8 cellular contexts compared by ENCODE assay signal in genomic region chr9:127450831-127451680, GRCh38.
A peak's percentile ranks its signal among the peaks of the same experiment; 100 is the strongest.
DNase-seq lines count a peak whose midpoint lies in the region; ATAC-seq and TF ChIP-seq lines count a peak whose summit lies in the region.

Gene LRSAM1, plus strand, starts transcription at chr9:127451510. Its CDS starts 3,018 bp downstream, at chr9:127454528.
Gene RPL12, minus strand, starts transcription at chr9:127451406. Its CDS starts 89 bp downstream, at chr9:127451317.

- DNase-seq in AG09319 (ENCODE audit: extremely low read depth, low read depth) (peak; percentile 90), NCI-H446 (lab: John Stamatoyannopoulos, UW) (peak; percentile 57 to 92), iris pigment epithelial cell (ENCODE audit: low read depth) (peak; percentile 89)
- peak; percentile 96 for DNase-seq in activated CD4-positive, CD25-positive, alpha-beta regulatory T cell treated with anti-CD3 and anti-CD28 coated beads, Interleukin-2, amount 50 U/mL, for 16 hours (ENCODE audit: low read depth, low spot score)
- DNase-seq in central memory CD4-positive, alpha-beta T cell: peak; percentile 96
- DNase-seq in stimulated activated CD4-positive, alpha-beta T cell treated with anti-CD3 and anti-CD28 coated beads, Interleukin-12 subunit alpha, Interleukin-12 subunit beta, amount 100 ng/mL, for 24 hours (ENCODE audit: low read depth in 2 of 2): peak; percentile 97 to 98

- ATAC-seq in GM19025 (IDR thresholded peaks at IDR 0.05; ENCODE audit: low read depth, unreplicated experiment) (peak; percentile 59), HG03280 (IDR thresholded peaks at IDR 0.05; ENCODE audit: unreplicated experiment) (peak; percentile 62)

- TF ChIP-seq CTCF in AG09319 (IDR thresholded peaks at IDR 0.05; ENCODE audit: low read depth, low read length): no peak; the same call in none of the 2 replicates

Comparison
In these comparisons a context has a peak if more than half of its experiments do, and no peak if none do; other contexts are left out.
1. Peak in every context shown above with its lines: DNase-seq and ATAC-seq.